18 cellular contexts compared by ENCODE assay signal in the genomic region with DNA sequence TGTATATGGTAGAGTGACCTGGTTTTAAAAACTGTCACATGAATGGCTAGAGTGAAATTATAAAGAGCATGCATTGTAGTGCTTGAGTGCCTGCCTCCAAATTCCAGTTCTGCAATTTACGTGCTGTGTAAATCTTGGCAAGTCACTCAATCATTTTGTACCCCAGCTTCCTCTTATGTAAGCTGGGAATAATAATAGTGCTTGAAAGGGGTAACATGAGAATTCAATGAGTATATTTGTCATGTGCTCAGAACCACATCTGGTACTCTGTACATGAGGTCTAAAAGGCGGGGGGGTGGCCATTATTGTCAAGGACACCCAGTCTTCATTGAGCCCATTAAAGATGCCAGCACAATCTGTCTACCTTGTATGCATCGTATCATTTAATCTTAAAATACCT.
DNase-seq lines count a peak whose midpoint lies in the region; TF ChIP-seq lines count a peak whose summit lies in the region.
"Had no signal": no experiment of that assay in that cellular context is flagged by ENCODE, and none has a peak within 500 bp of the region (broad histone marks: within the 10 kb centered on the region; RNA-seq: fewer than 3 reads in every experiment).

No MANE protein-coding gene starts in this region.

- 77% methylated on average over 3 of the region's 3 CpGs for WGBS in suprapubic skin

- H3K27ac ChIP-seq in suprapubic skin, result no peak overlapping the region
- H3K27ac ChIP-seq: GM23248, HL-60 had no signal

- no peaks in the 10 kb centered on the region for H3K27me3 ChIP-seq in suprapubic skin

- no peaks in the 10 kb centered on the region for H3K4me1 ChIP-seq in suprapubic skin

- DNase-seq in DMS153 (lab: John Stamatoyannopoulos, UW), result peak; percentile 75
- DNase-seq in DMS153 treated with DMSO at 0.1 percent for 48 hours (lab: John Stamatoyannopoulos, UW; ENCODE audit: unreplicated experiment), result peak; percentile 40
- peak; percentile 25 for DNase-seq in NCI-H2029 treated with DMSO at 0.1 percent for 48 hours (lab: John Stamatoyannopoulos, UW)
- DNase-seq in NCI-H774 (lab: John Stamatoyannopoulos, UW), result peak; percentile 19
- no peak for DNase-seq in suprapubic skin (ENCODE audit: low spot score in 2 of 2)
- no peak for DNase-seq in activated naive CD4-positive, alpha-beta T cell treated with Interleukin-2 at 50 U/mL for 16 hours
- DNase-seq in NCI-H446 (lab: John Stamatoyannopoulos, UW), result no peak
- DNase-seq: CD4-positive, CD25-positive, alpha-beta regulatory T cell; GF-D8; GM23248; HCEC 1CT; NCI-H1694; NCI-H345; Right ventricle myocardium superior; SK-N-SH; T-cell; T-helper 9 cell had no signal

- H3K36me3 ChIP-seq in suprapubic skin, result no peaks in the 10 kb centered on the region

- TF ChIP-seq CTCF in suprapubic skin (IDR thresholded peaks at IDR 0.05), result no peak

- H3K9me3 ChIP-seq in suprapubic skin, result no peaks in the 10 kb centered on the region
- H3K9me3 ChIP-seq: SK-N-SH had no signal

- TF ChIP-seq EP300 in suprapubic skin (IDR thresholded peaks at IDR 0.05), result no peak

- no peak overlapping the region for H3K4me3 ChIP-seq in suprapubic skin
- H3K4me3 ChIP-seq: GM23248 had no signal

- no peak for TF ChIP-seq POLR2A in suprapubic skin (IDR thresholded peaks at IDR 0.05)

Comparison
In these comparisons a context has a peak if more than half of its experiments do, and no peak if none do; other contexts are left out.
1. DNase-seq: peak in DMS153 (single experiment), DMS153 treated with DMSO at 0.1 percent for 48 hours (single experiment), NCI-H2029 treated with DMSO at 0.1 percent for 48 hours (single experiment) and NCI-H774 (single experiment); none in suprapubic skin (0 of 2), activated naive CD4-positive, alpha-beta T cell treated with Interleukin-2 at 50 U/mL for 16 hours (single experiment) and NCI-H446 (0 of 2).